23 cellular contexts compared by ENCODE assay signal in genomic region chr6:99276747-99277146, GRCh38.
DNase-seq lines count a peak whose midpoint lies in the region; ATAC-seq and TF ChIP-seq lines count a peak whose summit lies in the region.
"Had no signal": no experiment of that assay in that cellular context is flagged by ENCODE, and none has a peak within 500 bp of the region (broad histone marks: within the 10 kb centered on the region; RNA-seq: fewer than 3 reads in every experiment).

No MANE protein-coding gene starts in this region.

- H3K9me3 Mint-ChIP-seq in natural killer cell, result no peaks in the 10 kb centered on the region
- H3K9me3 Mint-ChIP-seq: nephron progenitor cell had no signal

- no peaks in the 10 kb centered on the region for H3K4me1 Mint-ChIP-seq in natural killer cell
- H3K4me1 Mint-ChIP-seq: nephron progenitor cell had no signal

- TF ChIP-seq CTCF in astrocyte of the spinal cord (IDR thresholded peaks at IDR 0.05; ENCODE audit: low read depth, low read length) (no peak), kidney epithelial cell (IDR thresholded peaks at IDR 0.05; ENCODE audit: insufficient read depth, low read length, poor library complexity, severe bottlenecking) (no peak), natural killer cell (IDR thresholded peaks at IDR 0.05) (no peak)

- no peaks in the 10 kb centered on the region for H3K27me3 ChIP-seq in kidney epithelial cell (ENCODE audit: control insufficient read depth, insufficient read depth, low read length)
- H3K27me3 ChIP-seq: ascending aorta, esophagus squamous epithelium, right lobe of liver, upper lobe of right lung had no signal

- peaks cover 6 to 14% of the 10 kb centered on the region in 2 donors for H3K27me3 Mint-ChIP-seq in natural killer cell (ENCODE audit: low read depth in 2 of 2)

- H3K4me3 ChIP-seq in astrocyte of the spinal cord (ENCODE audit: low read depth, low read length) (no peak overlapping the region), kidney epithelial cell (ENCODE audit: low read depth, low read length) (no peak overlapping the region)
- H3K4me3 ChIP-seq: ascending aorta, esophagus squamous epithelium, right lobe of liver, upper lobe of right lung had no signal

- in situ Hi-C loops in astrocyte of the spinal cord (cut with HindIII; ENCODE audit: low sequenced_read_pairs), result no loop called here

- no peaks in the 10 kb centered on the region for H3K36me3 ChIP-seq in kidney epithelial cell (ENCODE audit: control insufficient read depth, insufficient read depth, low read length)
- H3K36me3 ChIP-seq: esophagus squamous epithelium, right lobe of liver, upper lobe of right lung had no signal

- ATAC-seq in natural killer cell, result no peak
- ATAC-seq: right lobe of liver, upper lobe of right lung had no signal

- no peaks in the 10 kb centered on the region for H3K36me3 Mint-ChIP-seq in natural killer cell

- no peak overlapping the region for H3K4me3 Mint-ChIP-seq in natural killer cell
- H3K4me3 Mint-ChIP-seq: nephron progenitor cell had no signal

- intact Hi-C loops in natural killer cell (cut with micrococcal nuclease), result no loop called here

- DNase-seq in COLO829 (ENCODE audit: low spot score) (peak; percentile 50), LHCN-M2 (ENCODE audit: low read depth) (peak; percentile 13), astrocyte of the spinal cord (ENCODE audit: low read depth, low spot score) (peak; percentile 13), kidney epithelial cell (ENCODE audit: low read depth) (peak; percentile 19), KG1 (lab: John Stamatoyannopoulos, UW) (no peak), 8988T (no peak), NCI-H1417 (lab: John Stamatoyannopoulos, UW) (no peak), natural killer cell (no peak)
- DNase-seq: activated CD4-positive, CD25-positive, alpha-beta regulatory T cell treated with anti-CD3 and anti-CD28 coated beads, Interleukin-2, amount 50 U/mL, for 72 hours; activated naive CD4-positive, alpha-beta T cell treated with anti-CD3 and anti-CD28 coated beads, Interleukin-2, amount 50 U/mL, for 16 hours; C1 segment of cervical spinal cord; effector memory CD4-positive, alpha-beta T cell; esophagus squamous epithelium; GDM1; H7; KBM-7; NCI-H187 treated with DMSO at 0.1 percent for 48 hours; NCI-H748 treated with DMSO at 0.1 percent for 48 hours; nephron progenitor cell; right lobe of liver; Right ventricle myocardium superior; upper lobe of right lung had no signal

- H3K27ac Mint-ChIP-seq in natural killer cell, result no peak overlapping the region
- H3K27ac Mint-ChIP-seq: nephron progenitor cell had no signal

Comparison
In these comparisons a context has a peak if more than half of its experiments do, and no peak if none do; other contexts are left out.
1. DNase-seq: peak in COLO829 (single experiment), LHCN-M2 (single experiment), astrocyte of the spinal cord (single experiment) and kidney epithelial cell (single experiment); none in KG1 (single experiment), 8988T (single experiment), NCI-H1417 (0 of 3) and natural killer cell (single experiment).